In genomic region chr2:227364585-227365263, GRCh38 we compare ENCODE assay signal across 16 cellular contexts. TPM values are rescaled to one million over a fixed set of nuclear protein-coding genes. Genes with fewer than 3 reads are reported as not detected.
"Had no signal": no experiment of that assay in that cellular context is flagged by ENCODE, and none has a peak within 500 bp of the region (broad histone marks: within the 10 kb centered on the region; RNA-seq: fewer than 3 reads in every experiment).

No MANE protein-coding gene starts in this region.

RNA-seq across cellular contexts. Expression of gene TM4SF20, which starts 14.4 kb away (rescaled TPM):
- total RNA-seq: activated naive CD8-positive, alpha-beta T cell treated with anti-CD3 and anti-CD28 coated beads, Interleukin-2, amount 10 ng/mL, durations not matched to agents 7 days and 5 days; aorta; cardiac muscle cell; endothelial cell of umbilical vein; esophagus squamous epithelium; gastroesophageal sphincter; left lung; mammary epithelial cell; mucosa of gallbladder; natural killer cell; right atrium auricular region; T-helper 1 cell treated with Interleukin-12 subunit alpha and Interleukin-12 subunit beta and Interleukin-4 antibody, amounts not matched to agents 30 ng/mL and 1 ng/mL, for 36 hours; upper lobe of right lung had no signal
- polyA plus RNA-seq: cardiac muscle cell, endothelial cell of umbilical vein, keratinocyte, mammary epithelial cell had no signal

RNA-seq across cellular contexts. Expression of gene SCYGR1, which starts 23.0 kb away (rescaled TPM):
- total RNA-seq: activated naive CD8-positive, alpha-beta T cell treated with anti-CD3 and anti-CD28 coated beads, Interleukin-2, amount 10 ng/mL, durations not matched to agents 7 days and 5 days; aorta; cardiac muscle cell; colonic mucosa; endothelial cell of umbilical vein; esophagus squamous epithelium; gastroesophageal sphincter; left lung; mammary epithelial cell; mucosa of gallbladder; natural killer cell; right atrium auricular region; suprapubic skin; T-helper 1 cell treated with Interleukin-12 subunit alpha and Interleukin-12 subunit beta and Interleukin-4 antibody, amounts not matched to agents 30 ng/mL and 1 ng/mL, for 36 hours; upper lobe of right lung had no signal
- polyA plus RNA-seq: aorta, cardiac muscle cell, endothelial cell of umbilical vein, keratinocyte, mammary epithelial cell had no signal
